22 cellular contexts compared by ENCODE assay signal in genomic region chr1:163565171-163565570, GRCh38.
DNase-seq lines count a peak whose midpoint lies in the region; ATAC-seq, FAIRE-seq and TF ChIP-seq lines count a peak whose summit lies in the region.
"Had no signal": no experiment of that assay in that cellular context is flagged by ENCODE, and none has a peak within 500 bp of the region (broad histone marks: within the 10 kb centered on the region; RNA-seq: fewer than 3 reads in every experiment).

No MANE protein-coding gene starts in this region.

- H3K4me3 ChIP-seq in HUES6 (ENCODE audit: low read depth, low read length) (no peak overlapping the region), astrocyte (ENCODE audit: insufficient read depth, low read depth, low read length) (no peak overlapping the region)
- H3K4me3 ChIP-seq: gastroesophageal sphincter, lung, tibial nerve had no signal

- no peaks in the 10 kb centered on the region for H3K27me3 Mint-ChIP-seq in astrocyte (ENCODE audit: low read depth, unreplicated experiment)
- H3K27me3 Mint-ChIP-seq: stimulated activated naive CD8-positive, alpha-beta T cell treated with anti-CD3 and anti-CD28 coated beads, Interleukin-15, amount 100 ng/mL, for 72 hours had no signal

- TF ChIP-seq CTCF in astrocyte (IDR thresholded peaks at IDR 0.05; ENCODE audit: insufficient read depth, low read depth, low read length): no peak

- no peaks in the 10 kb centered on the region for H3K36me3 ChIP-seq in HUES6 (ENCODE audit: control insufficient read depth, insufficient read depth, low read length)
- H3K36me3 ChIP-seq in astrocyte (ENCODE audit: insufficient read depth, low read length): no peaks in the 10 kb centered on the region
- H3K36me3 ChIP-seq: gastroesophageal sphincter, tibial nerve had no signal

- no peak overlapping the region for H3K4me3 Mint-ChIP-seq in astrocyte (ENCODE audit: unreplicated experiment)
- H3K4me3 Mint-ChIP-seq: stimulated activated naive CD8-positive, alpha-beta T cell treated with anti-CD3 and anti-CD28 coated beads, Interleukin-15, amount 100 ng/mL, for 72 hours had no signal

- H3K36me3 Mint-ChIP-seq in astrocyte (ENCODE audit: low read depth, unreplicated experiment): no peaks in the 10 kb centered on the region

- H3K4me1 Mint-ChIP-seq in astrocyte (ENCODE audit: low read depth, unreplicated experiment): peaks cover 4% of the 10 kb centered on the region
- H3K4me1 Mint-ChIP-seq: stimulated activated naive CD8-positive, alpha-beta T cell treated with anti-CD3 and anti-CD28 coated beads, Interleukin-15, amount 100 ng/mL, for 72 hours had no signal

- H4K20me1 ChIP-seq in astrocyte (ENCODE audit: insufficient read depth, low read length): no peaks in the 10 kb centered on the region

- no peak for FAIRE-seq in astrocyte (lab: Jason Lieb, UNC)
- FAIRE-seq: colon had no signal

- no peak for ATAC-seq in GM21360 (IDR thresholded peaks at IDR 0.05; ENCODE audit: unreplicated experiment)
- ATAC-seq: gastroesophageal sphincter; right cardiac atrium; stimulated activated naive CD8-positive, alpha-beta T cell treated with anti-CD3 and anti-CD28 coated beads, Interleukin-15, amount 100 ng/mL, for 72 hours had no signal

- H3K27me3 ChIP-seq in HUES6 (ENCODE audit: control insufficient read depth, insufficient read depth, low read length) (no peaks in the 10 kb centered on the region), astrocyte (ENCODE audit: insufficient read depth, low read length) (no peaks in the 10 kb centered on the region)
- H3K27me3 ChIP-seq: gastroesophageal sphincter, tibial nerve had no signal

- no peak overlapping the region for H3K9ac ChIP-seq in HUES6 (ENCODE audit: low read length)
- H3K9ac ChIP-seq in astrocyte (ENCODE audit: low read length): no peak overlapping the region

- peak overlapping the region; percentile 29; the same call in 1 of the 2 replicates for H3K27ac ChIP-seq in HUES6 (ENCODE audit: low read depth, low read length)
- no peak overlapping the region for H3K27ac ChIP-seq in astrocyte (ENCODE audit: low read depth, low read length)
- H3K27ac ChIP-seq: gastroesophageal sphincter, tibial nerve had no signal

- peak overlapping the region; percentile 69 for H3K27ac Mint-ChIP-seq in astrocyte (ENCODE audit: unreplicated experiment)
- H3K27ac Mint-ChIP-seq: stimulated activated naive CD8-positive, alpha-beta T cell treated with anti-CD3 and anti-CD28 coated beads, Interleukin-15, amount 100 ng/mL, for 72 hours had no signal

- no peak overlapping the region for H2AFZ ChIP-seq in astrocyte (ENCODE audit: low read depth, low read length)

- no peaks in the 10 kb centered on the region for H3K79me2 ChIP-seq in astrocyte (ENCODE audit: insufficient read depth, low read length)

- H3K4me2 ChIP-seq in astrocyte (ENCODE audit: low read length): no peak overlapping the region

- DNase-seq in MV-4-11 (lab: John Stamatoyannopoulos, UW) (peak; percentile 34), astrocyte (ENCODE audit: low read depth) (no peak), myocyte (ENCODE audit: low read depth) (peak; percentile 32), NCI-H510A treated with DMSO at 0.1 percent for 48 hours (lab: John Stamatoyannopoulos, UW) (no peak), cortex of kidney (lab: John Stamatoyannopoulos, UW) (no peak), globus pallidus (ENCODE audit: low spot score) (no peak)
- DNase-seq: activated CD4-positive, alpha-beta T cell treated with anti-CD3 and anti-CD28 coated beads, Interleukin-2, amount 50 U/mL, for 48 hours; activated CD4-positive, CD25-positive, alpha-beta regulatory T cell; activated CD8-positive, alpha-beta memory T cell treated with anti-CD3 and anti-CD28 coated beads, Interleukin-2, amount 50 U/mL, for 48 hours; DMS79; NCI-H1694; NCI-H446; right cardiac atrium; RPMI8226; stimulated activated naive CD8-positive, alpha-beta T cell treated with anti-CD3 and anti-CD28 coated beads, Interleukin-15, amount 100 ng/mL, for 72 hours; T-helper 9 cell had no signal

- H3K9me3 ChIP-seq in HUES6 (ENCODE audit: control insufficient read depth, insufficient read depth, low read depth, low read length): peaks cover 4% of the 10 kb centered on the region; the same call in 1 of the 2 replicates
- no peaks in the 10 kb centered on the region for H3K9me3 ChIP-seq in astrocyte (ENCODE audit: insufficient read depth, low read depth, low read length)
- H3K9me3 ChIP-seq: gastroesophageal sphincter, tibial nerve had no signal

- peaks cover 35% of the 10 kb centered on the region for H3K4me1 ChIP-seq in HUES6 (ENCODE audit: control insufficient read depth, insufficient read depth, low read length)
- H3K4me1 ChIP-seq in astrocyte (ENCODE audit: insufficient read depth, low read length): no peaks in the 10 kb centered on the region
- H3K4me1 ChIP-seq: gastroesophageal sphincter, tibial nerve had no signal

- no peaks in the 10 kb centered on the region for H3K9me3 Mint-ChIP-seq in astrocyte (ENCODE audit: unreplicated experiment)
- H3K9me3 Mint-ChIP-seq: stimulated activated naive CD8-positive, alpha-beta T cell treated with anti-CD3 and anti-CD28 coated beads, Interleukin-15, amount 100 ng/mL, for 72 hours had no signal

Comparison
In these comparisons a context has a peak if more than half of its experiments do, and no peak if none do; other contexts are left out.
1. DNase-seq: peak in MV-4-11 (single experiment) and myocyte (single experiment); none in astrocyte (single experiment), NCI-H510A treated with DMSO at 0.1 percent for 48 hours (single experiment), cortex of kidney (single experiment) and globus pallidus (single experiment).